ENCODE assay signal across 8 cellular contexts in genomic region chr2:39121523-39122063, GRCh38. TPM values are rescaled to one million over a fixed set of nuclear protein-coding genes. Genes with fewer than 3 reads are reported as not detected.
DNase-seq lines count a peak whose midpoint lies in the region; ATAC-seq, FAIRE-seq and TF ChIP-seq lines count a peak whose summit lies in the region.

No MANE protein-coding gene starts in this region.

- DNase-seq in BE2C (no peak), kidney (no peak), thyroid gland (no peak), islet precursor cell (no peak), SKM-1 (lab: John Stamatoyannopoulos, UW; ENCODE audit: unreplicated experiment) (no peak)
- DNase-seq in activated CD8-positive, alpha-beta T cell treated with anti-CD3 and anti-CD28 coated beads, Interleukin-2, amount 10 ng/mL, durations not matched to agents 7 days and 5 days: no peak

- TF ChIP-seq CTCF in BE2C (IDR thresholded peaks at IDR 0.05; ENCODE audit: low read depth, low read length) (no peak), kidney (IDR thresholded peaks at IDR 0.05; ENCODE audit: borderline replicate concordance, extremely low read depth, insufficient read depth) (no peak), thyroid gland (IDR thresholded peaks at IDR 0.05) (no peak)

- TF ChIP-seq POLR2A in thyroid gland (IDR thresholded peaks at IDR 0.05): no peak

- CTCF ChIA-PET in activated CD8-positive, alpha-beta T cell treated with anti-CD3 and anti-CD28 coated beads, Interleukin-2, amount 10 ng/mL, durations not matched to agents 7 days and 5 days (lab: Charles Lee): interaction anchor here (1.4 to 7.4 kb wide), 4 partner anchors 13 to 106 kb away, joined by 3 to 213 read pairs (median 16); no protein-coding TSS in a partner anchor

- H3K9me3 Mint-ChIP-seq in activated CD8-positive, alpha-beta T cell treated with anti-CD3 and anti-CD28 coated beads, Interleukin-2, amount 10 ng/mL, durations not matched to agents 7 days and 5 days (ENCODE audit: insufficient read depth): no peaks in the 10 kb centered on the region

- 15% methylated on average over 7 of the region's 7 CpGs for WGBS in thyroid gland, 2 donors

- peak overlapping the region; percentile 88 for H3K4me3 ChIP-seq in BE2C (ENCODE audit: low read depth, low read length)
- peak overlapping the region; percentile 75 for H3K4me3 ChIP-seq in HUES6 (ENCODE audit: low read depth, low read length)
- H3K4me3 ChIP-seq in kidney (ENCODE audit: low read length in 2 of 2): peak overlapping the region; percentile 64 to 77
- peak overlapping the region in 2 of 3 donors; percentile 9 to 71 for H3K4me3 ChIP-seq in thyroid gland (replicated peaks in 1 of 3)

- peak overlapping the region; percentile 85 for H3K4me3 Mint-ChIP-seq in activated CD8-positive, alpha-beta T cell treated with anti-CD3 and anti-CD28 coated beads, Interleukin-2, amount 10 ng/mL, durations not matched to agents 7 days and 5 days

- H3K4me1 ChIP-seq in BE2C (peaks cover 5% of the 10 kb centered on the region), HUES6 (ENCODE audit: control insufficient read depth, insufficient read depth, low read length) (peaks cover 25% of the 10 kb centered on the region), kidney (ENCODE audit: control insufficient read depth in 1 of 2, insufficient read depth in 1 of 2, low read depth in 1 of 2, low read length in 2 of 2) (peaks cover 18 to 21% of the 10 kb centered on the region in 2 donors), thyroid gland (peaks cover 35 to 47% of the 10 kb centered on the region in 2 donors)

- H3K36me3 ChIP-seq in BE2C (peaks cover 5% of the 10 kb centered on the region; the same call in 1 of the 2 replicates), HUES6 (ENCODE audit: control insufficient read depth, insufficient read depth, low read length) (no peaks in the 10 kb centered on the region), kidney (ENCODE audit: control insufficient read depth in 1 of 2, insufficient read depth in 2 of 2, low read length in 2 of 2) (no peaks in the 10 kb centered on the region), thyroid gland (no peaks in the 10 kb centered on the region)

- peaks cover 53% of the 10 kb centered on the region for H3K4me1 Mint-ChIP-seq in activated CD8-positive, alpha-beta T cell treated with anti-CD3 and anti-CD28 coated beads, Interleukin-2, amount 10 ng/mL, durations not matched to agents 7 days and 5 days (ENCODE audit: low read depth)

- ATAC-seq in activated CD8-positive, alpha-beta T cell treated with anti-CD3 and anti-CD28 coated beads, Interleukin-2, amount 10 ng/mL, durations not matched to agents 7 days and 5 days: peak; percentile 8
- ATAC-seq in GM21515 (IDR thresholded peaks at IDR 0.05; ENCODE audit: unreplicated experiment): no peak

- peaks cover 49% of the 10 kb centered on the region for H3K36me3 Mint-ChIP-seq in activated CD8-positive, alpha-beta T cell treated with anti-CD3 and anti-CD28 coated beads, Interleukin-2, amount 10 ng/mL, durations not matched to agents 7 days and 5 days (ENCODE audit: low read depth)

- H3K27ac ChIP-seq in HUES6 (ENCODE audit: low read depth, low read length) (peak overlapping the region; percentile 44; the same call in 1 of the 2 replicates), kidney (ENCODE audit: low read depth in 2 of 2, low read length in 2 of 2) (peak overlapping the region; percentile 90 to 97), thyroid gland (peak overlapping the region; percentile 93 to 98 (median 97))

- intact Hi-C loops in kidney (cut with DNase I): no loop called here
- intact Hi-C loops in thyroid gland (cut with DNase I): loop anchor here (10.0 kb wide), 1 partner anchor 47 kb away; no protein-coding TSS in a partner anchor

- H3K9ac ChIP-seq in HUES6 (ENCODE audit: low read length): peak overlapping the region; percentile 72
- H3K9ac ChIP-seq in kidney (ENCODE audit: low read length in 2 of 2): peak overlapping the region; percentile 89 to 91

- no peaks in the 10 kb centered on the region for H3K27me3 Mint-ChIP-seq in activated CD8-positive, alpha-beta T cell treated with anti-CD3 and anti-CD28 coated beads, Interleukin-2, amount 10 ng/mL, durations not matched to agents 7 days and 5 days (ENCODE audit: low read depth)

- POLR2A ChIA-PET in activated CD8-positive, alpha-beta T cell treated with anti-CD3 and anti-CD28 coated beads, Interleukin-2, amount 10 ng/mL, durations not matched to agents 7 days and 5 days (lab: Charles Lee): interaction anchor here (0.6 to 13.1 kb wide), 12 partner anchors 8 to 1410 kb away, joined by 3 to 315 read pairs (median 6); partner anchors contain the start of gene SRSF7

- peak overlapping the region; percentile 94 for H3K27ac Mint-ChIP-seq in activated CD8-positive, alpha-beta T cell treated with anti-CD3 and anti-CD28 coated beads, Interleukin-2, amount 10 ng/mL, durations not matched to agents 7 days and 5 days

- FAIRE-seq in kidney (lab: Jason Lieb, UNC): no peak

- H3K9me3 ChIP-seq in BE2C: no peaks in the 10 kb centered on the region
- H3K9me3 ChIP-seq in HUES6 (ENCODE audit: control insufficient read depth, insufficient read depth, low read depth, low read length): no peaks in the 10 kb centered on the region
- no peaks in the 10 kb centered on the region for H3K9me3 ChIP-seq in kidney (ENCODE audit: control insufficient read depth in 1 of 2, low read length in 2 of 2)
- no peaks in the 10 kb centered on the region for H3K9me3 ChIP-seq in thyroid gland

- H3K27me3 ChIP-seq in BE2C (no peaks in the 10 kb centered on the region), HUES6 (ENCODE audit: control insufficient read depth, insufficient read depth, low read length) (no peaks in the 10 kb centered on the region), thyroid gland (no peaks in the 10 kb centered on the region)

RNA-seq across cellular contexts. Expression of gene SOS1, which starts 0.7 kb away (rescaled TPM):
- 15.8 TPM for polyA plus RNA-seq in BE2C (2012; ENCODE audit: insufficient read depth, insufficient read length, low read depth)
- total RNA-seq in activated CD8-positive, alpha-beta T cell treated with anti-CD3 and anti-CD28 coated beads, Interleukin-2, amount 10 ng/mL, durations not matched to agents 7 days and 5 days: 100 to 1,000 TPM; 209 to 243 TPM
- total RNA-seq in kidney: 33.4 TPM
- 5.5 TPM for polyA plus RNA-seq in kidney (ENCODE audit: insufficient read depth, low read depth, low replicate concordance)
- total RNA-seq in thyroid gland: 10 to 100 TPM; 55.9 to 80.8 (median 63.2) TPM

Comparison
In these comparisons a context has a peak if more than half of its experiments do, and no peak if none do; other contexts are left out.
1. H3K27ac ChIP-seq: peak in every context shown above with its lines; median percentile 97 in thyroid gland; 94 in kidney; 44 in HUES6.